ENCODE assay signal across 11 cellular contexts in the genomic region with DNA sequence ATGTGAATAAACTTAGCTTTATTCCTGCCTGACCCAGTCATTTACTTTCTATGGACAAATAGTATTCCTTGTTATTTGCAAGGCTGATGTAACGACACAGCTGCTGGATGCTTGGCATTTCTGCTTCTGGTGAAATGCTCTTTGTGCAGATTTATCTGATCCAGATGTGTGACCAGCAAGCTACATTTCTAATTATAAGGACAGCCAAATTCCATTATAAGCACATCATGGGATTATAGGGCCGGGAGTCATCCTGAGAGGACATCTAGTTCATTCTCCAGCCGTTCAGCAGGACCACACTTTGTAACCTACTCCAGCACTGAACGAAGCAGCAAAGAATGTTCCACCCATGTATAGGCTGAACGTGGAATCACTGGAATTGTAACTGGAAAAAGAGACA. TPM values are rescaled to one million over a fixed set of nuclear protein-coding genes. Genes with fewer than 3 reads are reported as not detected.
DNase-seq lines count a peak whose midpoint lies in the region; ATAC-seq and TF ChIP-seq lines count a peak whose summit lies in the region.
"Had no signal": no experiment of that assay in that cellular context is flagged by ENCODE, and none has a peak within 500 bp of the region (broad histone marks: within the 10 kb centered on the region; RNA-seq: fewer than 3 reads in every experiment).

No MANE protein-coding gene starts in this region.

- intact Hi-C loops in mammary epithelial cell (cut with micrococcal nuclease): no loop called here

- H3K9me3 ChIP-seq in mammary epithelial cell (replicated peaks; ENCODE audit: insufficient read depth, low read length): no peaks in the 10 kb centered on the region
- H3K9me3 ChIP-seq in skeletal muscle tissue (ENCODE audit: control insufficient read depth in 3 of 3, low read length in 3 of 3): no peaks in the 10 kb centered on the region

- DNase-seq in GM04504 (ENCODE audit: low read depth): peak; percentile 97
- DNase-seq in mammary epithelial cell: peak; percentile 35
- DNase-seq in iris pigment epithelial cell (ENCODE audit: low read depth): peak; percentile 90
- DNase-seq in hypothalamus (lab: John Stamatoyannopoulos, UW): no peak
- DNase-seq in NOMO-1 treated with dmso at 0.1 percent for 144 hours (lab: John Stamatoyannopoulos, UW; ENCODE audit: unreplicated experiment): no peak
- no peak for DNase-seq in activated CD4-positive, alpha-beta T cell treated with anti-CD3 and anti-CD28 coated beads for 48 hours
- DNase-seq: Karpas-422, NCI-H526 had no signal

- H3K36me3 ChIP-seq in mammary epithelial cell (ENCODE audit: insufficient read depth, low read length) (peaks cover 6% of the 10 kb centered on the region), skeletal muscle tissue (ENCODE audit: control insufficient read depth in 3 of 3, insufficient read depth in 3 of 3, low read length in 3 of 3) (peaks cover 0 to 3% (median 3%) of the 10 kb centered on the region in 3 donors)

- dilution Hi-C loops in mammary epithelial cell (cut with HindIII; ENCODE audit: low sequenced_read_pairs): no loop called here

- H2AFZ ChIP-seq in mammary epithelial cell (ENCODE audit: low read depth, low read length): no peak overlapping the region

- in situ Hi-C loops in mammary epithelial cell (cut with MboI; ENCODE audit: low sequenced_read_pairs in 2 of 2): no loop called here

- peaks cover 12% of the 10 kb centered on the region for H3K4me1 ChIP-seq in mammary epithelial cell (ENCODE audit: insufficient read depth, low read length)
- peaks cover 8 to 16% (median 13%) of the 10 kb centered on the region in 3 donors for H3K4me1 ChIP-seq in skeletal muscle tissue (ENCODE audit: control insufficient read depth in 3 of 3, insufficient read depth in 3 of 3, low read length in 3 of 3)

- no peak for ATAC-seq in HG03571 (IDR thresholded peaks at IDR 0.05; ENCODE audit: unreplicated experiment)
- ATAC-seq: esophagus mucosa had no signal

- peak overlapping the region; percentile 10 for H3K4me2 ChIP-seq in mammary epithelial cell (ENCODE audit: insufficient read depth, low read depth, low read length)

- WGBS in mammary epithelial cell (ENCODE audit: low coverage, missing lambda C conversion rate): 27% methylated on average over 5 of the region's 5 CpGs

- H3K9ac ChIP-seq in mammary epithelial cell (ENCODE audit: insufficient read depth, low read length): no peak overlapping the region
- no peak overlapping the region for H3K9ac ChIP-seq in skeletal muscle tissue (ENCODE audit: low read depth in 1 of 3, low read length in 3 of 3)

- H3K27ac ChIP-seq in mammary epithelial cell (ENCODE audit: insufficient read depth, low read depth, low read length): no peak overlapping the region
- peak overlapping the region; percentile 28 for H3K27ac ChIP-seq in skeletal muscle tissue (ENCODE audit: low read depth, low read length)

- H3K27me3 ChIP-seq in mammary epithelial cell (ENCODE audit: insufficient read depth, low read length): no peaks in the 10 kb centered on the region
- H3K27me3 ChIP-seq in skeletal muscle tissue (ENCODE audit: control insufficient read depth in 3 of 3, insufficient read depth in 3 of 3, low read length in 3 of 3): no peaks in the 10 kb centered on the region

- no TSS peak for BruUV-seq in mammary epithelial cell (replicated peaks; lab: Mats Ljungman, UMichigan)

- H3K4me3 ChIP-seq in mammary epithelial cell (replicated peaks in 1 of 3; ENCODE audit: insufficient read depth in 1 of 3, low read depth in 2 of 3, low read length in 3 of 3) (no peak overlapping the region), skeletal muscle tissue (ENCODE audit: low read length in 3 of 3) (no peak overlapping the region)

- peaks cover 97% of the 10 kb centered on the region for H3K79me2 ChIP-seq in mammary epithelial cell (ENCODE audit: insufficient read depth, low read length)

- no peaks in the 10 kb centered on the region for H4K20me1 ChIP-seq in mammary epithelial cell (ENCODE audit: insufficient read depth, low read length)

- CTCF ChIA-PET in mammary epithelial cell (lab: Charles Lee; ENCODE audit: low non-redundant PET): no interaction called here

- no peak for TF ChIP-seq CTCF in mammary epithelial cell (conservative IDR thresholded peaks at IDR 0.05 in 1 of 2, IDR thresholded peaks at IDR 0.05 in 1 of 2; ENCODE audit: extremely low read depth in 1 of 2, insufficient read depth in 1 of 2, low read depth in 1 of 2, low read length in 2 of 2)

RNA-seq across cellular contexts. Expression of gene FNDC3B, which starts 42.9 kb away (rescaled TPM):
- 100 to 1,000 TPM; 161 to 200 TPM for total RNA-seq in mammary epithelial cell
- 12.0 TPM for polyA plus RNA-seq in mammary epithelial cell
- polyA minus RNA-seq in mammary epithelial cell: 109 TPM
- total RNA-seq in skeletal muscle tissue: 140 TPM

Comparison
In these comparisons a context has a peak if more than half of its experiments do, and no peak if none do; other contexts are left out.
1. DNase-seq: peak in GM04504 (single experiment), mammary epithelial cell (single experiment) and iris pigment epithelial cell (single experiment); none in hypothalamus (0 of 51), NOMO-1 treated with dmso at 0.1 percent for 144 hours (single experiment) and activated CD4-positive, alpha-beta T cell treated with anti-CD3 and anti-CD28 coated beads for 48 hours (single experiment).